In genomic region chr7:149196705-149197171, GRCh38 we compare ENCODE assay signal across 8 cellular contexts. TPM values are rescaled to one million over a fixed set of nuclear protein-coding genes. Genes with fewer than 3 reads are reported as not detected.
A peak's percentile ranks its signal among the peaks of the same experiment; 100 is the strongest.
DNase-seq lines count a peak whose midpoint lies in the region; ATAC-seq, FAIRE-seq and TF ChIP-seq lines count a peak whose summit lies in the region.

No MANE protein-coding gene starts in this region.

- H3K9me3 ChIP-seq in RWPE2 (ENCODE audit: severe bottlenecking) (no peaks in the 10 kb centered on the region), endodermal cell (ENCODE audit: control insufficient read depth, low read length) (no peaks in the 10 kb centered on the region), neural progenitor cell (ENCODE audit: low read depth) (no peaks in the 10 kb centered on the region)

- H3K4me3 ChIP-seq in RWPE2 (ENCODE audit: severe bottlenecking) (peak overlapping the region; percentile 90), endodermal cell (ENCODE audit: low read length) (peak overlapping the region; percentile 92), neural progenitor cell (peak overlapping the region; percentile 95)

- intact Hi-C loops in CD14-positive monocyte (cut with micrococcal nuclease): no loop called here

- H3K9me3 Mint-ChIP-seq in CD14-positive monocyte: peaks cover 0 to 2% (median 0%) of the 10 kb centered on the region in 7 donors
- H3K9me3 Mint-ChIP-seq in endodermal cell: no peaks in the 10 kb centered on the region
- no peaks in the 10 kb centered on the region for H3K9me3 Mint-ChIP-seq in neural progenitor cell

- H2AFZ ChIP-seq in neural progenitor cell (replicated peaks): no peak overlapping the region

- peaks cover 5% of the 10 kb centered on the region for H3F3A ChIP-seq in neural progenitor cell (ENCODE audit: low read depth)

- 48 to 82% methylated on average over 2 to 7 of the region's 7 CpGs for WGBS in endodermal cell (ENCODE audit: insufficient coverage in 1 of 2, insufficient read length in 1 of 2), 2 experiments

- H3K36me3 Mint-ChIP-seq in CD14-positive monocyte: peaks cover 32 to 40% of the 10 kb centered on the region in 2 donors
- H3K36me3 Mint-ChIP-seq in endodermal cell (ENCODE audit: low read depth): peaks cover 38% of the 10 kb centered on the region
- peaks cover 29% of the 10 kb centered on the region for H3K36me3 Mint-ChIP-seq in neural progenitor cell

- H3K9ac ChIP-seq in endodermal cell (ENCODE audit: extremely low read depth, low read length, poor library complexity, severe bottlenecking) (peak overlapping the region; percentile 76), neural progenitor cell (peak overlapping the region; percentile 80)

- H3K27me3 Mint-ChIP-seq in CD14-positive monocyte (ENCODE audit: low read depth in 3 of 3) (peaks cover 0 to 4% (median 2%) of the 10 kb centered on the region in 3 donors), endodermal cell (ENCODE audit: insufficient read depth) (no peaks in the 10 kb centered on the region), neural progenitor cell (ENCODE audit: insufficient read depth, low read depth) (peaks cover 4% of the 10 kb centered on the region)

- H3K27ac ChIP-seq in RWPE2 (ENCODE audit: poor library complexity, severe bottlenecking) (peak overlapping the region; percentile 82), endodermal cell (ENCODE audit: low read depth, low read length) (no peak overlapping the region), neural progenitor cell (no peak overlapping the region)

- peak overlapping the region; percentile 78 to 91 for H3K4me3 Mint-ChIP-seq in CD14-positive monocyte
- H3K4me3 Mint-ChIP-seq in endodermal cell: peak overlapping the region; percentile 89
- H3K4me3 Mint-ChIP-seq in neural progenitor cell: peak overlapping the region; percentile 95

- H3K4me1 ChIP-seq in RWPE2 (ENCODE audit: insufficient read depth, poor library complexity, severe bottlenecking) (peaks cover 21% of the 10 kb centered on the region), endodermal cell (ENCODE audit: control insufficient read depth, insufficient read depth, low read length) (peaks cover 6% of the 10 kb centered on the region), neural progenitor cell (no peaks in the 10 kb centered on the region)

- H3K79me2 ChIP-seq in neural progenitor cell (ENCODE audit: low read depth): peaks cover 38% of the 10 kb centered on the region

- no peak for TF ChIP-seq CTCF in CD14-positive monocyte (IDR thresholded peaks at IDR 0.05)
- TF ChIP-seq CTCF in RWPE2 (IDR thresholded peaks at IDR 0.05; ENCODE audit: poor library complexity, severe bottlenecking): no peak
- no peak for TF ChIP-seq CTCF in endodermal cell (conservative IDR thresholded peaks at IDR 0.05)
- no peak for TF ChIP-seq CTCF in neural progenitor cell (IDR thresholded peaks at IDR 0.05)

- H3K36me3 ChIP-seq in RWPE2 (ENCODE audit: low read depth): peaks cover 40% of the 10 kb centered on the region
- H3K36me3 ChIP-seq in endodermal cell (ENCODE audit: control insufficient read depth, insufficient read depth, low read length): peaks cover 32% of the 10 kb centered on the region
- H3K36me3 ChIP-seq in neural progenitor cell: peaks cover 7% of the 10 kb centered on the region

- no peaks in the 10 kb centered on the region for H3K27me3 ChIP-seq in RWPE2 (ENCODE audit: insufficient read depth, poor library complexity, severe bottlenecking)
- no peaks in the 10 kb centered on the region for H3K27me3 ChIP-seq in endodermal cell (ENCODE audit: control insufficient read depth, insufficient read depth, low read length, poor library complexity, severe bottlenecking)
- no peaks in the 10 kb centered on the region for H3K27me3 ChIP-seq in neural progenitor cell

- peak overlapping the region; percentile 97 for H3K4me2 ChIP-seq in neural progenitor cell

- DNase-seq in CD14-positive monocyte (ENCODE audit: low spot score) (no peak), RWPE2 (ENCODE audit: low spot score) (no peak), endodermal cell (peak; percentile 67), neural progenitor cell (ENCODE audit: low spot score) (no peak), GM12891 (ENCODE audit: insufficient read length, low spot score) (no peak), SKM-1 (lab: John Stamatoyannopoulos, UW; ENCODE audit: unreplicated experiment) (no peak), dedifferentiated amniotic fluid mesenchymal stem cell (ENCODE audit: extremely low spot score) (no peak)

- no peak for FAIRE-seq in GM12891 (lab: Jason Lieb, UNC)

- ATAC-seq in GM21576 (IDR thresholded peaks at IDR 0.05; ENCODE audit: unreplicated experiment) (peak; percentile 18), RWPE2 (ENCODE audit: low read depth) (peak; percentile 32)

- H3K4me1 Mint-ChIP-seq in CD14-positive monocyte (peaks cover 23% of the 10 kb centered on the region), endodermal cell (peaks cover 11% of the 10 kb centered on the region), neural progenitor cell (peaks cover 12% of the 10 kb centered on the region)

- H3K27ac Mint-ChIP-seq in CD14-positive monocyte: peak overlapping the region in 5 of 7 donors; percentile 32 to 82 (median 65)
- H3K27ac Mint-ChIP-seq in endodermal cell: peak overlapping the region; percentile 90
- H3K27ac Mint-ChIP-seq in neural progenitor cell: no peak overlapping the region

- no peak for TF ChIP-seq POLR2A in GM12891 (IDR thresholded peaks at IDR 0.05; ENCODE audit: low read depth, low read length)

- peaks cover 22% of the 10 kb centered on the region for H4K20me1 ChIP-seq in neural progenitor cell (ENCODE audit: low read depth)

TF ChIP-seq in GM12891, 5 proteins besides CTCF, POLR2A, EP300 and RAD21:
- TF ChIP-seq POLR2AphosphoS5 (IDR thresholded peaks at IDR 0.05; ENCODE audit: low read depth, low read length) (no peak), POU2F2 (IDR thresholded peaks at IDR 0.05; ENCODE audit: low read depth, low read length) (no peak), PAX5 (IDR thresholded peaks at IDR 0.05; ENCODE audit: insufficient read depth, low read length, severe bottlenecking) (no peak)

RNA-seq across cellular contexts. Expression of gene ZNF282, which starts 1.4 kb away (rescaled TPM):
- under 1 TPM; 0.51 to 0.86 TPM for polyA plus RNA-seq in CD14-positive monocyte
- total RNA-seq in endodermal cell (10 to 100 TPM; 28.8 to 29.8 TPM), neural progenitor cell (ENCODE audit: low replicate concordance) (15.9 and 28.0 TPM in 2 replicates)
- 21.3 TPM for polyA plus RNA-seq in endodermal cell (2013, experiment 1 of 2)
- polyA plus RNA-seq in endodermal cell (2013, experiment 2 of 2): 19.3 TPM
- 13.6 TPM for polyA plus RNA-seq in GM12891 (2012; ENCODE audit: low read depth, missing spikeins)

RNA-seq across cellular contexts. Expression of gene ZNF212, which starts 42.7 kb away (rescaled TPM):
- polyA plus RNA-seq in CD14-positive monocyte: 1 to 10 TPM; 1.6 to 2.3 TPM
- total RNA-seq in endodermal cell (10 to 100 TPM; 15.8 to 17.6 TPM), neural progenitor cell (ENCODE audit: low replicate concordance) (11.2 and 15.7 TPM in 2 replicates)
- polyA plus RNA-seq in endodermal cell (2013, experiment 1 of 2): 12.5 TPM
- 12.9 TPM for polyA plus RNA-seq in endodermal cell (2013, experiment 2 of 2)
- polyA plus RNA-seq in GM12891 (2012; ENCODE audit: low read depth, missing spikeins): 4.1 TPM

RNA-seq across cellular contexts. Expression of gene ZNF398, which starts 49.5 kb away (rescaled TPM):
- polyA plus RNA-seq in CD14-positive monocyte: 1 to 10 TPM; 3.0 to 3.7 TPM
- total RNA-seq in endodermal cell (10 to 100 TPM; 13.4 to 21.2 TPM), neural progenitor cell (ENCODE audit: low replicate concordance) (9.9 and 12.2 TPM in 2 replicates)
- polyA plus RNA-seq in endodermal cell (2013, experiment 1 of 2): 10.3 TPM
- polyA plus RNA-seq in endodermal cell (2013, experiment 2 of 2): 8.2 TPM
- polyA plus RNA-seq in GM12891 (2012; ENCODE audit: low read depth, missing spikeins): 5.4 TPM
